In genomic region chr11:11979487-11980117, GRCh38 we compare ENCODE assay signal across 11 cellular contexts. TPM values are rescaled to one million over a fixed set of nuclear protein-coding genes. Genes with fewer than 3 reads are reported as not detected.
A peak's percentile ranks its signal among the peaks of the same experiment; 100 is the strongest.
DNase-seq lines count a peak whose midpoint lies in the region; ATAC-seq and TF ChIP-seq lines count a peak whose summit lies in the region.
"Had no signal": no experiment of that assay in that cellular context is flagged by ENCODE, and none has a peak within 500 bp of the region (broad histone marks: within the 10 kb centered on the region; RNA-seq: fewer than 3 reads in every experiment).

No MANE protein-coding gene starts in this region.

- no peaks in the 10 kb centered on the region for H3K9me3 ChIP-seq in skeletal muscle satellite cell (replicated peaks; ENCODE audit: low read length)

- peaks cover 87% of the 10 kb centered on the region for H3K4me1 ChIP-seq in skeletal muscle satellite cell (ENCODE audit: control insufficient read depth, insufficient read depth, low read length)

- H3K9ac ChIP-seq in skeletal muscle satellite cell (ENCODE audit: low read depth, low read length): peak overlapping the region; percentile 60

- peaks cover 49% of the 10 kb centered on the region for H3K36me3 Mint-ChIP-seq in brain

- H3K36me3 ChIP-seq in skeletal muscle satellite cell (ENCODE audit: insufficient read depth, low read length): no peaks in the 10 kb centered on the region

- peak overlapping the region in 3 of 5 experiments; percentile 14 to 45 (median 23) for H3K4me3 Mint-ChIP-seq in brain
- H3K4me3 Mint-ChIP-seq: naive B cell; T-helper 1 cell treated with Interleukin-12 subunit alpha and Interleukin-12 subunit beta and Interleukin-4 antibody, amounts not matched to agents 30 μg/mL and 1 μg/mL, for 36 hours had no signal

- H3K4me2 ChIP-seq in skeletal muscle satellite cell (ENCODE audit: low read length): peak overlapping the region; percentile 16

- H3K27me3 Mint-ChIP-seq in brain: no peaks in the 10 kb centered on the region

- no peaks in the 10 kb centered on the region for H3K27me3 ChIP-seq in skeletal muscle satellite cell (ENCODE audit: control insufficient read depth, insufficient read depth, low read length)

- TF ChIP-seq CTCF in brain (conservative IDR thresholded peaks at IDR 0.05): no peak

- ATAC-seq in HG03565 (IDR thresholded peaks at IDR 0.05; ENCODE audit: unreplicated experiment) (no peak), HG03175 (IDR thresholded peaks at IDR 0.05; ENCODE audit: unreplicated experiment) (no peak)

- peaks cover 0 to 5% (median 3%) of the 10 kb centered on the region in 5 experiments for H3K9me3 Mint-ChIP-seq in brain
- H3K9me3 Mint-ChIP-seq: T-helper 1 cell treated with Interleukin-12 subunit alpha and Interleukin-12 subunit beta and Interleukin-4 antibody, amounts not matched to agents 30 μg/mL and 1 μg/mL, for 36 hours had no signal

- peaks cover 62% of the 10 kb centered on the region for H3K4me1 Mint-ChIP-seq in brain

- DNase-seq in GM04504 (ENCODE audit: low read depth) (peak; percentile 64), iris pigment epithelial cell (ENCODE audit: low read depth) (peak; percentile 74), HT-29 (ENCODE audit: low spot score) (no peak), NCI-H1092 (lab: John Stamatoyannopoulos, UW) (no peak)
- DNase-seq: naive B cell; stimulated activated naive CD4-positive, alpha-beta T cell treated with Interleukin-2 at 50 U/mL for 16 hours had no signal

- H3K27ac Mint-ChIP-seq in brain: peak overlapping the region; percentile 90 to 97 (median 93)
- H3K27ac Mint-ChIP-seq: naive B cell; T-helper 1 cell treated with Interleukin-12 subunit alpha and Interleukin-12 subunit beta and Interleukin-4 antibody, amounts not matched to agents 30 μg/mL and 1 μg/mL, for 36 hours had no signal

- no peak overlapping the region for H3K4me3 ChIP-seq in skeletal muscle satellite cell (ENCODE audit: low read length)

RNA-seq across cellular contexts. Expression of gene DKK3, which starts 28.8 kb away (rescaled TPM):
- polyA plus RNA-seq in brain (ENCODE audit: insufficient read depth, low read depth, low replicate concordance): 236 TPM
- total RNA-seq in skeletal muscle satellite cell (2012; rRNA removed): 11.8 and 17.0 TPM in 2 replicates
- total RNA-seq in HT-29 (2014; rRNA removed; shearing (Covaris generic)): not detected in 2 replicates

Comparison
In these comparisons a context has a peak if more than half of its experiments do, and no peak if none do; other contexts are left out.
1. DNase-seq: peak in GM04504 (single experiment) and iris pigment epithelial cell (single experiment); none in HT-29 (single experiment) and NCI-H1092 (single experiment).